ENCODE assay signal across 14 cellular contexts in the genomic region with DNA sequence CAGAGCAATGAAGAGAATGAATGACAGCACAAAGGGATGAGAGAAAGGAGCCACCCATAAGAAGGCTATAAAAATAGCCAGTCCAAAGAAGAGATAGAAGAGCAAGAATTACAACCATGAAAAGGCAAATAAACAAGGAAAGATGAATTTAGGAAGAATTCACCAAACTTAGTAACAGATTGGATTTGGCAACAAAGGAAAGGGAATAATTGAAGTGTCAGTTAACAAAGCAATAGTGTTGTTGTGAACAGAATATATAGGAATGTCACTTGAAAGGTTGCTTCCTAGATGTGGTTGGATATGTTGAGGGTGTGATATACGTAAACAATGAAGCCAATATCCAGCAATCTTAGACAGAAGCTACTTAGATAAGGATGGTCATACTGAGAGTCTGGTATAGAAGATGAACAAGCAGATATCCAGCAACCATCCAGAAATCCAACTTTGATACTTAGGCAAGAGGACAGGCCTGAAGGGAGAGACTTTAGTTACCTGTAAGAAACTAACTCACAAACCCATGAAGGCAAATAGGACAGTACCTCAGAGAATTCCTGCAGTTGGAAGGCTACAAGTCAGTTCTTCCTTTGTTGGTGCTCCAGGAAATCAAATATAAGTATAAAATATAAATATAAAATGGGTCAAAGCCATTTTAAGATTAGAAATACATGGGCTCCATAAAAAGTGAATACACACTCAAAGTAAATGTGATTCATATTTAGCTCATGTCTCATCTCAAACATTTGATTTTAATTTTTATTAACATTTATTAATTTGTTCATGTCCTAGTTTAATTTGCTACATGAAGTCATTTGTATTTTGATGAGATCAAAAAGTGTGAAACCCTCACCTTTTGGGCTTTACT.
DNase-seq lines count a peak whose midpoint lies in the region; ATAC-seq, FAIRE-seq and TF ChIP-seq lines count a peak whose summit lies in the region.
"Had no signal": no experiment of that assay in that cellular context is flagged by ENCODE, and none has a peak within 500 bp of the region (broad histone marks: within the 10 kb centered on the region; RNA-seq: fewer than 3 reads in every experiment).

No MANE protein-coding gene starts in this region.

- peak overlapping the region; percentile 94 for H3K9ac ChIP-seq in OCI-LY3 (ENCODE audit: low read length)

- H3K4me1 Mint-ChIP-seq in activated T-cell treated with anti-CD3 and anti-CD28 coated beads, Interleukin-2, amount 50 U/mL, for 72 hours (ENCODE audit: low read depth), result peaks cover 55% of the 10 kb centered on the region
- H3K4me1 Mint-ChIP-seq in activated T-cell treated with anti-CD3 and anti-CD28 coated beads, Interleukin-2, amount 50 U/mL, for 4 hours (ENCODE audit: low read depth), result peaks cover 47% of the 10 kb centered on the region
- peaks cover 23 to 50% of the 10 kb centered on the region in 2 donors for H3K4me1 Mint-ChIP-seq in stimulated activated naive B cell treated with anti-CD40 and anti-IgM and Interleukin-4, amounts not matched to agents 10 μg/mL and 1 μg/mL and 100 μg/mL, for 72 hours

- ATAC-seq in activated T-cell treated with anti-CD3 and anti-CD28 coated beads, Interleukin-2, amount 50 U/mL, for 72 hours (replicated peaks in 1 of 2), result no peak
- ATAC-seq in activated T-cell treated with anti-CD3 and anti-CD28 coated beads, Interleukin-2, amount 50 U/mL, for 4 hours, result no peak
- no peak for ATAC-seq in stimulated activated naive B cell treated with anti-CD40 and anti-IgM and Interleukin-4, amounts not matched to agents 10 μg/mL and 1 μg/mL and 100 μg/mL, for 72 hours (replicated peaks)
- ATAC-seq in GM21717 (IDR thresholded peaks at IDR 0.05; ENCODE audit: unreplicated experiment), result no peak
- no peak for ATAC-seq in GM19035 (IDR thresholded peaks at IDR 0.05; ENCODE audit: unreplicated experiment)

- peak overlapping the region; percentile 92 to 98 for H3K4me3 Mint-ChIP-seq in activated T-cell treated with anti-CD3 and anti-CD28 coated beads, Interleukin-2, amount 50 U/mL, for 72 hours
- H3K4me3 Mint-ChIP-seq in activated T-cell treated with anti-CD3 and anti-CD28 coated beads, Interleukin-2, amount 50 U/mL, for 4 hours, result no peak overlapping the region
- H3K4me3 Mint-ChIP-seq in stimulated activated naive B cell treated with anti-CD40 and anti-IgM and Interleukin-4, amounts not matched to agents 10 μg/mL and 1 μg/mL and 100 μg/mL, for 72 hours, result peak overlapping the region in 1 of 2 donors; percentile 6

- no peak for TF ChIP-seq CTCF in OCI-LY3 (IDR thresholded peaks at IDR 0.05; ENCODE audit: low read depth, low read length)
- no peak for TF ChIP-seq CTCF in esophagus muscularis mucosa (IDR thresholded peaks at IDR 0.05)

- TF ChIP-seq EP300 in esophagus muscularis mucosa (IDR thresholded peaks at IDR 0.05), result no peak

- peak overlapping the region; percentile 75 for H3K4me2 ChIP-seq in OCI-LY3 (ENCODE audit: low read length)

- peak overlapping the region; percentile 5 for H3K27ac Mint-ChIP-seq in activated T-cell treated with anti-CD3 and anti-CD28 coated beads, Interleukin-2, amount 50 U/mL, for 72 hours
- H3K27ac Mint-ChIP-seq in stimulated activated naive B cell treated with anti-CD40 and anti-IgM and Interleukin-4, amounts not matched to agents 10 μg/mL and 1 μg/mL and 100 μg/mL, for 72 hours, result peak overlapping the region; percentile 34

- no peaks in the 10 kb centered on the region for H3K27me3 Mint-ChIP-seq in activated T-cell treated with anti-CD3 and anti-CD28 coated beads, Interleukin-2, amount 50 U/mL, for 72 hours (ENCODE audit: low read depth)
- H3K27me3 Mint-ChIP-seq in activated T-cell treated with anti-CD3 and anti-CD28 coated beads, Interleukin-2, amount 50 U/mL, for 4 hours (ENCODE audit: low read depth), result no peaks in the 10 kb centered on the region
- H3K27me3 Mint-ChIP-seq in stimulated activated naive B cell treated with anti-CD40 and anti-IgM and Interleukin-4, amounts not matched to agents 10 μg/mL and 1 μg/mL and 100 μg/mL, for 72 hours, result no peaks in the 10 kb centered on the region

- intact Hi-C loops in esophagus muscularis mucosa (cut with DNase I), result no loop called here

- no peak for DNase-seq in activated T-cell treated with anti-CD3 and anti-CD28 coated beads, Interleukin-2, amount 50 U/mL, for 72 hours
- DNase-seq in activated T-cell treated with anti-CD3 and anti-CD28 coated beads, Interleukin-2, amount 50 U/mL, for 4 hours, result no peak
- no peak for DNase-seq in esophagus muscularis mucosa (ENCODE audit: extremely low spot score)
- DNase-seq in stimulated activated naive B cell treated with anti-CD40 and anti-IgM and Interleukin-4, amounts not matched to agents 10 μg/mL and 1 μg/mL and 100 μg/mL, for 72 hours, result no peak
- no peak for DNase-seq in small intestine
- DNase-seq: GF-D8; NCI-H1436 treated with DMSO at 0.1 percent for 48 hours; NK-92 treated with Interleukin-12 subunit alpha and Interleukin-12 subunit beta, amount 100 ng/mL, for 24 hours; posterior cingulate gyrus had no signal

- no peaks in the 10 kb centered on the region for H3K27me3 ChIP-seq in OCI-LY3 (ENCODE audit: low read depth, low read length)
- H3K27me3 ChIP-seq in esophagus muscularis mucosa, result peaks cover 0 to 14% (median 0%) of the 10 kb centered on the region in 4 donors
- H3K27me3 ChIP-seq in small intestine (ENCODE audit: control insufficient read depth in 2 of 2, insufficient read depth in 2 of 2, low read length in 2 of 2), result no peaks in the 10 kb centered on the region

- peaks cover 3% of the 10 kb centered on the region; the same call in 1 of the 2 replicates for H3K9me3 ChIP-seq in OCI-LY3 (ENCODE audit: insufficient read depth, low read length)
- no peaks in the 10 kb centered on the region for H3K9me3 ChIP-seq in esophagus muscularis mucosa
- no peaks in the 10 kb centered on the region for H3K9me3 ChIP-seq in small intestine (ENCODE audit: control insufficient read depth, low read depth)

- H3K36me3 ChIP-seq in OCI-LY3 (replicated peaks; ENCODE audit: low read depth, low read length) (peaks cover 4% of the 10 kb centered on the region), esophagus muscularis mucosa (no peaks in the 10 kb centered on the region), small intestine (ENCODE audit: control insufficient read depth in 2 of 2, insufficient read depth in 2 of 2, low read length in 2 of 2) (no peaks in the 10 kb centered on the region)

- no peaks in the 10 kb centered on the region for H4K20me1 ChIP-seq in OCI-LY3 (ENCODE audit: insufficient read depth, low read length)

- WGBS in esophagus muscularis mucosa, result 95% methylated on average over 1 of the region's 1 CpG
- WGBS in small intestine, 3 donors, result 83 to 97% (median 88%) methylated on average over 1 of the region's 1 CpG

- H3K36me3 Mint-ChIP-seq in activated T-cell treated with anti-CD3 and anti-CD28 coated beads, Interleukin-2, amount 50 U/mL, for 72 hours (ENCODE audit: insufficient read depth in 2 of 2), result peaks cover 5 to 13% of the 10 kb centered on the region in 2 donors
- H3K36me3 Mint-ChIP-seq in activated T-cell treated with anti-CD3 and anti-CD28 coated beads, Interleukin-2, amount 50 U/mL, for 4 hours (ENCODE audit: insufficient read depth), result no peaks in the 10 kb centered on the region
- H3K36me3 Mint-ChIP-seq in stimulated activated naive B cell treated with anti-CD40 and anti-IgM and Interleukin-4, amounts not matched to agents 10 μg/mL and 1 μg/mL and 100 μg/mL, for 72 hours, result peaks cover 33 to 48% of the 10 kb centered on the region in 2 donors

- H3K27ac ChIP-seq in OCI-LY3 (ENCODE audit: low read length) (peak overlapping the region; percentile 100), esophagus muscularis mucosa (replicated peaks in 1 of 4) (peak overlapping the region in 3 of 4 donors; percentile 88 to 95 (median 95)), small intestine (ENCODE audit: low read depth in 1 of 2, low read length in 1 of 2) (no peak overlapping the region)

- TF ChIP-seq POLR2A in esophagus muscularis mucosa (IDR thresholded peaks at IDR 0.05; ENCODE audit: low read depth), result no peak

- H3K4me1 ChIP-seq in OCI-LY3 (ENCODE audit: low read length) (peaks cover 20% of the 10 kb centered on the region), esophagus muscularis mucosa (peaks cover 19 to 50% (median 39%) of the 10 kb centered on the region in 4 donors), small intestine (ENCODE audit: control insufficient read depth in 2 of 2, insufficient read depth in 1 of 2, low read depth in 1 of 2, low read length in 1 of 2) (no peaks in the 10 kb centered on the region)

- H3K9me3 Mint-ChIP-seq in activated T-cell treated with anti-CD3 and anti-CD28 coated beads, Interleukin-2, amount 50 U/mL, for 72 hours, result no peaks in the 10 kb centered on the region
- H3K9me3 Mint-ChIP-seq in activated T-cell treated with anti-CD3 and anti-CD28 coated beads, Interleukin-2, amount 50 U/mL, for 4 hours, result no peaks in the 10 kb centered on the region
- H3K9me3 Mint-ChIP-seq in stimulated activated naive B cell treated with anti-CD40 and anti-IgM and Interleukin-4, amounts not matched to agents 10 μg/mL and 1 μg/mL and 100 μg/mL, for 72 hours, result no peaks in the 10 kb centered on the region

- H2AFZ ChIP-seq in OCI-LY3 (ENCODE audit: low read depth, low read length), result no peak overlapping the region

- no peak for FAIRE-seq in small intestine (lab: Jason Lieb, UNC)
- FAIRE-seq: frontal cortex, urothelium cell line had no signal

- H3K4me3 ChIP-seq in OCI-LY3 (ENCODE audit: low read length) (peak overlapping the region; percentile 95; the same call in 1 of the 2 replicates), esophagus muscularis mucosa (no peak overlapping the region), small intestine (ENCODE audit: low read depth in 1 of 2, low read length in 2 of 2) (no peak overlapping the region)

- H3K79me2 ChIP-seq in OCI-LY3 (ENCODE audit: low read length), result peaks cover 8% of the 10 kb centered on the region

Comparison
In these comparisons a context has a peak if more than half of its experiments do, and no peak if none do; other contexts are left out.
1. H3K27ac ChIP-seq: peak in OCI-LY3 (single experiment) and esophagus muscularis mucosa (3 of 4); none in small intestine (0 of 2).